Comparison of ENCODE assay signal across 1 cellular context in the genomic region with DNA sequence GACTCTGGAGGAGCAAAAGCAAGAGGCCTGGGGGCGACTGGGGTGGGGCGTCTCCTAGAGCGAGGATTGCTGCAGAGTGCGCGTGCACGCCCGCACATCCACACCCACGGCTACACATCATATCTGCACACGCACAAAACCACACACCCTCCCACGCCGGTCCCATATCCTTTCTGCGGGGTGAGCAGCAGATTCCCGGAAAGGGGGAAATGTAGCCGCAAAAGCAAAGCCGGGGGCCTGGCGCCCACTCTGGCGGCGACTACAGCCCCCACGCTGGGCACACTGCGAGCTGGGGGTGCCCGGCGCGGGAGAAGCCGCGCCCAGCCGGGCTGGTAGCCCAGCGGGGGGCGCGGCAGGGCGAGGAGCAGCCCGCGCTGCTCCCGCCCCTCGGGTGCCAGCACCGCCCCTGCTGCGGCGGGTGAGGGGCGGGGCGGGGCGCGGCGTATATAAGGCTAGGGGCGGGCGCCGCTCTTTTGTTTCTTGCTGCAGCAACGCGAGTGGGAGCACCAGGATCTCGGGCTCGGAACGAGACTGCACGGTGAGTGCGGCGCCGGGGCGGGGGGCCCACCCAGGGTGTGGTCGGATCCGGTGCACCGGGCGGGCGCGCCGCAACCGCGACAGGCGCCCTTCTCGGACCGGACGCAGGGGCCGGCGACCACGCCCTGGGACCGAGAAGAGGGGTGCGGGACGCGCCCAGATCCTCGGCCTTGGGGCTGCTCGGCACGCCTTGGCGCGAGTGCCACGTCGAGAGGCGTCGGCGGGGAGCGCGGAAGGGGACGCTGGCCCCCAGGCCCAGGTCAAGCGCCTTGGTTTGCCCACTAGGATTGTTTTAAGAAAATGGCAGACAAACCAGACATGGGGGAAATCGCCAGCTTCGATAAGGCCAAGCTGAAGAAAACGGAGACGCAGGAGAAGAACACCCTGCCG.
TF ChIP-seq lines count a peak whose summit lies in the region.

Gene TMSB10 (plus strand): TSS at position 476 of the 927 bp plus-strand sequence.

TF ChIP-seq in K562, 482 proteins besides CTCF, POLR2A, EP300 and RAD21 (continued from another document and continues in another):
- TF ChIP-seq TSC22D4 (tag; IDR thresholded peaks at IDR 0.05) (no peak), USF2 (CRISPR knock-in tag; IDR thresholded peaks at IDR 0.05) (no peak), ZFP36 (IDR thresholded peaks at IDR 0.05; ENCODE audit: low read depth, low read length, partially characterized antibody) (peak; percentile 4), RUNX1 (IDR thresholded peaks at IDR 0.05; ENCODE audit: low read depth) (no peak), MYC (IDR thresholded peaks at IDR 0.05; ENCODE audit: low read depth, low read length) (peak; percentile 75), MYC (CRISPR knock-in tag; IDR thresholded peaks at IDR 0.05; ENCODE audit: borderline replicate concordance, low read depth) (no peak), GATAD2A (IDR thresholded peaks at IDR 0.05) (peak; percentile 90), SMARCA4 (IDR thresholded peaks at IDR 0.05) (peak; percentile 59; the same call in 1 of the 2 replicates), ATF7 (IDR thresholded peaks at IDR 0.05) (peak; percentile 80), KLF6 (CRISPR knock-in tag; IDR thresholded peaks at IDR 0.05; ENCODE audit: borderline replicate concordance) (no peak; the same call in 1 of the 2 replicates), ZNF280A (IDR thresholded peaks at IDR 0.05; ENCODE audit: low read depth, partially characterized antibody) (no peak), ZNF609 (CRISPR knock-in tag; IDR thresholded peaks at IDR 0.05; ENCODE audit: borderline replicate concordance) (no peak), ZNF324 (CRISPR knock-in tag; IDR thresholded peaks at IDR 0.05) (no peak), XRCC5 (IDR thresholded peaks at IDR 0.05; ENCODE audit: low read depth, low read length) (no peak), PYGO2 (tag; IDR thresholded peaks at IDR 0.05) (no peak), BRD9 (IDR thresholded peaks at IDR 0.05; ENCODE audit: low read depth, partially characterized antibody) (no peak), ATF3 (IDR thresholded peaks at IDR 0.05) (no peak), ATF3 (CRISPR knock-in tag; conservative IDR thresholded peaks at IDR 0.05) (no peak), ZFX (CRISPR knock-in tag; IDR thresholded peaks at IDR 0.05) (peak; percentile 78), HNRNPK (IDR thresholded peaks at IDR 0.05; ENCODE audit: low read depth, low read length, poor library complexity, severe bottlenecking) (no peak), HLTF (IDR thresholded peaks at IDR 0.05) (no peak; the same call in 1 of the 2 replicates), SAP30 (IDR thresholded peaks at IDR 0.05; ENCODE audit: borderline replicate concordance, insufficient read depth, low read depth, low read length, poor library complexity, severe bottlenecking) (peak; percentile 42), ZNF311 (CRISPR knock-in tag; IDR thresholded peaks at IDR 0.05) (no peak), EHMT2 (IDR thresholded peaks at IDR 0.05) (no peak), POLR2AphosphoS5 (IDR thresholded peaks at IDR 0.05; ENCODE audit: control insufficient read depth, insufficient read depth, low read depth, low read length) (peak; percentile 92), ZNF589 (CRISPR knock-in tag; IDR thresholded peaks at IDR 0.05; ENCODE audit: low read depth) (no peak), ZNF24 (IDR thresholded peaks at IDR 0.05) (0 out of 2 replicates have a peak, but pooled peaks have one; percentile 44), HEY1 (CRISPR knock-in tag; IDR thresholded peaks at IDR 0.05; ENCODE audit: borderline replicate concordance) (no peak)
- TF ChIP-seq, protein P1, sequence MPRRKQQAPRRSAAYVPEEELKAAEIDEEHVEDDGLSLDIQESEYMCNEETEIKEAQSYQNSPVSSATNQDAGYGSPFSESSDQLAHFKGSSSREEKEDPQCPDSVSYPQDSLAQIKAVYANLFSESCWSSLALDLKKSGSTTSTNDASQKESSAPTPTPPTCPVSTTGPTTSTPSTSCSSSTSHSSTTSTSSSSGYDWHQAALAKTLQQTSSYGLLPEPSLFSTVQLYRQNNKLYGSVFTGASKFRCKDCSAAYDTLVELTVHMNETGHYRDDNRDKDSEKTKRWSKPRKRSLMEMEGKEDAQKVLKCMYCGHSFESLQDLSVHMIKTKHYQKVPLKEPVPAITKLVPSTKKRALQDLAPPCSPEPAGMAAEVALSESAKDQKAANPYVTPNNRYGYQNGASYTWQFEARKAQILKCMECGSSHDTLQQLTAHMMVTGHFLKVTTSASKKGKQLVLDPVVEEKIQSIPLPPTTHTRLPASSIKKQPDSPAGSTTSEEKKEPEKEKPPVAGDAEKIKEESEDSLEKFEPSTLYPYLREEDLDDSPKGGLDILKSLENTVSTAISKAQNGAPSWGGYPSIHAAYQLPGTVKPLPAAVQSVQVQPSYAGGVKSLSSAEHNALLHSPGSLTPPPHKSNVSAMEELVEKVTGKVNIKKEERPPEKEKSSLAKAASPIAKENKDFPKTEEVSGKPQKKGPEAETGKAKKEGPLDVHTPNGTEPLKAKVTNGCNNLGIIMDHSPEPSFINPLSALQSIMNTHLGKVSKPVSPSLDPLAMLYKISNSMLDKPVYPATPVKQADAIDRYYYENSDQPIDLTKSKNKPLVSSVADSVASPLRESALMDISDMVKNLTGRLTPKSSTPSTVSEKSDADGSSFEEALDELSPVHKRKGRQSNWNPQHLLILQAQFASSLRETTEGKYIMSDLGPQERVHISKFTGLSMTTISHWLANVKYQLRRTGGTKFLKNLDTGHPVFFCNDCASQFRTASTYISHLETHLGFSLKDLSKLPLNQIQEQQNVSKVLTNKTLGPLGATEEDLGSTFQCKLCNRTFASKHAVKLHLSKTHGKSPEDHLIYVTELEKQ (CRISPR knock-in tag; IDR thresholded peaks at IDR 0.05), result no peak
- TF ChIP-seq, protein P2, sequence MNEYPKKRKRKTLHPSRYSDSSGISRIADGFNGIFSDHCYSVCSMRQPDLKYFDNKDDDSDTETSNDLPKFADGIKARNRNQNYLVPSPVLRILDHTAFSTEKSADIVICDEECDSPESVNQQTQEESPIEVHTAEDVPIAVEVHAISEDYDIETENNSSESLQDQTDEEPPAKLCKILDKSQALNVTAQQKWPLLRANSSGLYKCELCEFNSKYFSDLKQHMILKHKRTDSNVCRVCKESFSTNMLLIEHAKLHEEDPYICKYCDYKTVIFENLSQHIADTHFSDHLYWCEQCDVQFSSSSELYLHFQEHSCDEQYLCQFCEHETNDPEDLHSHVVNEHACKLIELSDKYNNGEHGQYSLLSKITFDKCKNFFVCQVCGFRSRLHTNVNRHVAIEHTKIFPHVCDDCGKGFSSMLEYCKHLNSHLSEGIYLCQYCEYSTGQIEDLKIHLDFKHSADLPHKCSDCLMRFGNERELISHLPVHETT (CRISPR knock-in tag; conservative IDR thresholded peaks at IDR 0.05 in 1 of 2, IDR thresholded peaks at IDR 0.05 in 1 of 2), result peak in 1 of 2 experiments; percentile 94; a peak in 2 of 4 replicates
- TF ChIP-seq, protein P3, sequence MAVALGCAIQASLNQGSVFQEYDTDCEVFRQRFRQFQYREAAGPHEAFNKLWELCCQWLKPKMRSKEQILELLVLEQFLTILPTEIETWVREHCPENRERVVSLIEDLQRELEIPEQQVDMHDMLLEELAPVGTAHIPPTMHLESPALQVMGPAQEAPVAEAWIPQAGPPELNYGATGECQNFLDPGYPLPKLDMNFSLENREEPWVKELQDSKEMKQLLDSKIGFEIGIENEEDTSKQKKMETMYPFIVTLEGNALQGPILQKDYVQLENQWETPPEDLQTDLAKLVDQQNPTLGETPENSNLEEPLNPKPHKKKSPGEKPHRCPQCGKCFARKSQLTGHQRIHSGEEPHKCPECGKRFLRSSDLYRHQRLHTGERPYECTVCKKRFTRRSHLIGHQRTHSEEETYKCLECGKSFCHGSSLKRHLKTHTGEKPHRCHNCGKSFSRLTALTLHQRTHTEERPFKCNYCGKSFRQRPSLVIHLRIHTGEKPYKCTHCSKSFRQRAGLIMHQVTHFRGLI (CRISPR knock-in tag; IDR thresholded peaks at IDR 0.05), result peak; percentile 40; the same call in 1 of the 2 replicates
- TF ChIP-seq, protein P4, sequence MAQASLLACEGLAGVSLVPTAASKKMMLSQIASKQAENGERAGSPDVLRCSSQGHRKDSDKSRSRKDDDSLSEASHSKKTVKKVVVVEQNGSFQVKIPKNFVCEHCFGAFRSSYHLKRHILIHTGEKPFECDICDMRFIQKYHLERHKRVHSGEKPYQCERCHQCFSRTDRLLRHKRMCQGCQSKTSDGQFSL (CRISPR knock-in tag; IDR thresholded peaks at IDR 0.05), result no peak
- TF ChIP-seq, protein P4 (tag; IDR thresholded peaks at IDR 0.05), result 0 out of 4 replicates have a peak, but pooled peaks of 1 of the 2 experiments have one; percentile 21
- TF ChIP-seq, protein P5, sequence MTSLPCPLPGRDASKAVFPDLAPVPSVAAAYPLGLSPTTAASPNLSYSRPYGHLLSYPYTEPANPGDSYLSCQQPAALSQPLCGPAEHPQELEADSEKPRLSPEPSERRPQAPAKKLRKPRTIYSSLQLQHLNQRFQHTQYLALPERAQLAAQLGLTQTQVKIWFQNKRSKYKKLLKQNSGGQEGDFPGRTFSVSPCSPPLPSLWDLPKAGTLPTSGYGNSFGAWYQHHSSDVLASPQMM (CRISPR knock-in tag; IDR thresholded peaks at IDR 0.05), result no peak
- TF ChIP-seq, protein P6, sequence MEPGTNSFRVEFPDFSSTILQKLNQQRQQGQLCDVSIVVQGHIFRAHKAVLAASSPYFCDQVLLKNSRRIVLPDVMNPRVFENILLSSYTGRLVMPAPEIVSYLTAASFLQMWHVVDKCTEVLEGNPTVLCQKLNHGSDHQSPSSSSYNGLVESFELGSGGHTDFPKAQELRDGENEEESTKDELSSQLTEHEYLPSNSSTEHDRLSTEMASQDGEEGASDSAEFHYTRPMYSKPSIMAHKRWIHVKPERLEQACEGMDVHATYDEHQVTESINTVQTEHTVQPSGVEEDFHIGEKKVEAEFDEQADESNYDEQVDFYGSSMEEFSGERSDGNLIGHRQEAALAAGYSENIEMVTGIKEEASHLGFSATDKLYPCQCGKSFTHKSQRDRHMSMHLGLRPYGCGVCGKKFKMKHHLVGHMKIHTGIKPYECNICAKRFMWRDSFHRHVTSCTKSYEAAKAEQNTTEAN (CRISPR knock-in tag; IDR thresholded peaks at IDR 0.05), result no peak
- TF ChIP-seq, protein P7, sequence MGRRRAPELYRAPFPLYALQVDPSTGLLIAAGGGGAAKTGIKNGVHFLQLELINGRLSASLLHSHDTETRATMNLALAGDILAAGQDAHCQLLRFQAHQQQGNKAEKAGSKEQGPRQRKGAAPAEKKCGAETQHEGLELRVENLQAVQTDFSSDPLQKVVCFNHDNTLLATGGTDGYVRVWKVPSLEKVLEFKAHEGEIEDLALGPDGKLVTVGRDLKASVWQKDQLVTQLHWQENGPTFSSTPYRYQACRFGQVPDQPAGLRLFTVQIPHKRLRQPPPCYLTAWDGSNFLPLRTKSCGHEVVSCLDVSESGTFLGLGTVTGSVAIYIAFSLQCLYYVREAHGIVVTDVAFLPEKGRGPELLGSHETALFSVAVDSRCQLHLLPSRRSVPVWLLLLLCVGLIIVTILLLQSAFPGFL (CRISPR knock-in tag; IDR thresholded peaks at IDR 0.05), result no peak
